In genomic region chr12:4743046-4743445, GRCh38 we compare ENCODE assay signal across 12 cellular contexts.
"Had no signal": no experiment of that assay in that cellular context is flagged by ENCODE, and none has a peak within 500 bp of the region (broad histone marks: within the 10 kb centered on the region; RNA-seq: fewer than 3 reads in every experiment).

No MANE protein-coding gene starts in this region.

- H3K4me3 ChIP-seq: psoas muscle, right lobe of liver, spleen, tibial nerve had no signal

- H3K27ac ChIP-seq: psoas muscle, right lobe of liver, spleen, tibial nerve had no signal

- H3K4me1 ChIP-seq: psoas muscle, right lobe of liver, spleen, tibial nerve had no signal

- H3K36me3 ChIP-seq: right lobe of liver, spleen, tibial nerve had no signal

- H3K27me3 ChIP-seq: right lobe of liver, tibial nerve had no signal

- DNase-seq: activated CD4-positive, alpha-beta T cell treated with anti-CD3 and anti-CD28 coated beads, Interleukin-2, amount 50 U/mL, for 1 hour; activated CD4-positive, CD25-positive, alpha-beta regulatory T cell; amniotic stem cell; erythroblast; mammary epithelial cell; psoas muscle; right lobe of liver; spleen; stimulated activated CD4-positive, alpha-beta T cell treated with anti-CD3 and anti-CD28 coated beads, Interleukin-1b, Interleukin-23, amount 100 ng/mL, for 48 hours; stimulated activated naive B cell treated with anti-CD40 and anti-IgM and Interleukin-4, amounts not matched to agents 10 μg/mL and 1 μg/mL and 100 μg/mL, for 72 hours; T-helper 17 cell had no signal

- H3K9me3 ChIP-seq: psoas muscle, right lobe of liver, tibial nerve had no signal
